13 cellular contexts compared by ENCODE assay signal in genomic region chr2:232028631-232029030, GRCh38.
DNase-seq lines count a peak whose midpoint lies in the region; ATAC-seq, FAIRE-seq and TF ChIP-seq lines count a peak whose summit lies in the region.
"Had no signal": no experiment of that assay in that cellular context is flagged by ENCODE, and none has a peak within 500 bp of the region (broad histone marks: within the 10 kb centered on the region; RNA-seq: fewer than 3 reads in every experiment).

No MANE protein-coding gene starts in this region.

- TF ChIP-seq POLR2A in A549 (IDR thresholded peaks at IDR 0.05; ENCODE audit: low read length) (no peak), heart left ventricle (IDR thresholded peaks at IDR 0.05) (no peak)

- ATAC-seq in A549 (no peak), heart left ventricle (peak; percentile 61 to 92 (median 84)), HG03039 (IDR thresholded peaks at IDR 0.05; ENCODE audit: unreplicated experiment) (no peak), GM18861 (IDR thresholded peaks at IDR 0.05; ENCODE audit: unreplicated experiment) (no peak)

- POLR2A ChIA-PET in A549 (lab: Yijun Ruan, JAX), result no interaction called here

- CTCF ChIA-PET in A549 (lab: Yijun Ruan, JAX), result interaction anchor here (0.6 to 1.2 kb wide), 4 partner anchors 14 to 1665 kb away, joined by 3 read pairs; no protein-coding TSS in a partner anchor

- DNase-seq in A549 (ENCODE audit: low read depth in 1 of 2, low spot score in 1 of 2) (no peak), GM12865 (ENCODE audit: low read depth) (peak; percentile 17), astrocyte of the cerebellum (ENCODE audit: low read depth) (peak; percentile 16), heart left ventricle (peak in 4 of 5 donors; percentile 39 to 64 (median 52)), NCI-H82 (lab: John Stamatoyannopoulos, UW) (no peak)
- DNase-seq in activated CD4-positive, alpha-beta T cell treated with anti-CD3 and anti-CD28 coated beads, Interleukin-2, amount 10 ng/mL, durations not matched to agents 24 days and 14 days, result no peak
- DNase-seq: activated CD4-positive, alpha-beta T cell treated with anti-CD3 and anti-CD28 coated beads for 48 hours; colonic mucosa; NCI-H446; SIG-M5 had no signal

- H3K4me3 ChIP-seq in A549, result no peak overlapping the region
- H3K4me3 ChIP-seq in GM12865 (ENCODE audit: low read depth, low read length), result no peak overlapping the region
- no peak overlapping the region for H3K4me3 ChIP-seq in astrocyte of the cerebellum (ENCODE audit: low read depth, low read length)
- no peak overlapping the region for H3K4me3 ChIP-seq in heart left ventricle
- H3K4me3 ChIP-seq: colonic mucosa had no signal

- H3K4me1 Mint-ChIP-seq in activated CD4-positive, alpha-beta T cell treated with anti-CD3 and anti-CD28 coated beads, Interleukin-2, amount 10 ng/mL, durations not matched to agents 24 days and 14 days, result peaks cover 22% of the 10 kb centered on the region

- H3K36me3 Mint-ChIP-seq in activated CD4-positive, alpha-beta T cell treated with anti-CD3 and anti-CD28 coated beads, Interleukin-2, amount 10 ng/mL, durations not matched to agents 24 days and 14 days (ENCODE audit: low read depth), result peaks cover 53% of the 10 kb centered on the region

- H3K27me3 Mint-ChIP-seq in activated CD4-positive, alpha-beta T cell treated with anti-CD3 and anti-CD28 coated beads, Interleukin-2, amount 10 ng/mL, durations not matched to agents 24 days and 14 days, result peaks cover 12% of the 10 kb centered on the region

- H3K4me3 Mint-ChIP-seq in activated CD4-positive, alpha-beta T cell treated with anti-CD3 and anti-CD28 coated beads, Interleukin-2, amount 10 ng/mL, durations not matched to agents 24 days and 14 days, result no peak overlapping the region

- no peak for TF ChIP-seq RAD21 in A549 (conservative IDR thresholded peaks at IDR 0.05 in 1 of 2, IDR thresholded peaks at IDR 0.05 in 1 of 2)

- H3K9me3 Mint-ChIP-seq in activated CD4-positive, alpha-beta T cell treated with anti-CD3 and anti-CD28 coated beads, Interleukin-2, amount 10 ng/mL, durations not matched to agents 24 days and 14 days, result peaks cover 13% of the 10 kb centered on the region

- H3K9me3 ChIP-seq in A549 (no peaks in the 10 kb centered on the region), heart left ventricle (peaks cover 0 to 3% (median 0%) of the 10 kb centered on the region in 12 donors)
- H3K9me3 ChIP-seq: colonic mucosa had no signal

- intact Hi-C loops in heart left ventricle (cut with DNase I), result loop anchor here in 1 of 10 donors (5.0 kb wide), 1 partner anchor 96 kb away; no protein-coding TSS in a partner anchor
- intact Hi-C loops in activated CD4-positive, alpha-beta T cell treated with anti-CD3 and anti-CD28 coated beads, Interleukin-2, amount 10 ng/mL, durations not matched to agents 24 days and 14 days (cut with micrococcal nuclease), result loop anchor here (10.0 kb wide), 1 partner anchor 286 kb away; no protein-coding TSS in a partner anchor

- no peak overlapping the region for H3K27ac Mint-ChIP-seq in activated CD4-positive, alpha-beta T cell treated with anti-CD3 and anti-CD28 coated beads, Interleukin-2, amount 10 ng/mL, durations not matched to agents 24 days and 14 days

- H3K27me3 ChIP-seq in heart left ventricle, result no peaks in the 10 kb centered on the region
- H3K27me3 ChIP-seq: colonic mucosa had no signal

- TF ChIP-seq CTCF in A549 (IDR thresholded peaks at IDR 0.05), result no peak
- no peak for TF ChIP-seq CTCF in GM12865 (IDR thresholded peaks at IDR 0.05; ENCODE audit: insufficient read depth, low read depth, low read length, missing control alignments)
- TF ChIP-seq CTCF in astrocyte of the cerebellum (IDR thresholded peaks at IDR 0.05; ENCODE audit: low read depth, low read length, missing control alignments), result no peak
- no peak for TF ChIP-seq CTCF in heart left ventricle (IDR thresholded peaks at IDR 0.05)

- peaks cover 0 to 44% (median 23%) of the 10 kb centered on the region in 9 donors for H3K36me3 ChIP-seq in heart left ventricle
- H3K36me3 ChIP-seq: colonic mucosa had no signal

- in situ Hi-C loops in astrocyte of the cerebellum (cut with HindIII; ENCODE audit: low sequenced_read_pairs), result no loop called here

- H3K27ac ChIP-seq in A549 (no peak overlapping the region), heart left ventricle (no peak overlapping the region)
- H3K27ac ChIP-seq: colonic mucosa had no signal

- no peak for TF ChIP-seq EP300 in A549 (IDR thresholded peaks at IDR 0.05)

- no peak for FAIRE-seq in A549 (lab: Jason Lieb, UNC)
- FAIRE-seq: endothelial cell of umbilical vein had no signal

- H3K4me1 ChIP-seq in A549 (no peaks in the 10 kb centered on the region), heart left ventricle (peaks cover 0 to 19% (median 10%) of the 10 kb centered on the region in 12 donors)
- H3K4me1 ChIP-seq: colonic mucosa had no signal

- no peak overlapping the region for H3K4me2 ChIP-seq in A549

TF ChIP-seq in A549, 52 proteins besides CTCF, POLR2A, EP300 and RAD21:
- peak; percentile 33 for TF ChIP-seq MAFK (IDR thresholded peaks at IDR 0.05; ENCODE audit: partially characterized antibody)
- no peak for TF ChIP-seq BHLHE40 (IDR thresholded peaks at IDR 0.05; ENCODE audit: low read depth, low read length)
- TF ChIP-seq REST (IDR thresholded peaks at IDR 0.05), result no peak
- no peak for TF ChIP-seq HOXB13 (CRISPR knock-in tag; IDR thresholded peaks at IDR 0.05; ENCODE audit: low read depth)
- no peak for TF ChIP-seq RFX5 (IDR thresholded peaks at IDR 0.05)
- TF ChIP-seq FOSB (CRISPR knock-in tag; IDR thresholded peaks at IDR 0.05), result no peak
- no peak for TF ChIP-seq ZC3H11A (IDR thresholded peaks at IDR 0.05)
- TF ChIP-seq NFE2L2 (conservative IDR thresholded peaks at IDR 0.05; ENCODE audit: low read length), result no peak
TF ChIP-seq in A549: peak in this region for 1.

Comparison
In these comparisons a context has a peak if more than half of its experiments do, and no peak if none do; other contexts are left out.
1. ATAC-seq: peak in heart left ventricle (4 of 4); none in A549 (0 of 2), HG03039 (single experiment) and GM18861 (single experiment).
2. DNase-seq: peak in GM12865 (single experiment), astrocyte of the cerebellum (single experiment) and heart left ventricle (4 of 5); none in A549 (0 of 2), activated CD4-positive, alpha-beta T cell treated with anti-CD3 and anti-CD28 coated beads, Interleukin-2, amount 10 ng/mL, durations not matched to agents 24 days and 14 days (single experiment) and NCI-H82 (single experiment).